Comparison of ENCODE assay signal across 8 cellular contexts in the genomic region with DNA sequence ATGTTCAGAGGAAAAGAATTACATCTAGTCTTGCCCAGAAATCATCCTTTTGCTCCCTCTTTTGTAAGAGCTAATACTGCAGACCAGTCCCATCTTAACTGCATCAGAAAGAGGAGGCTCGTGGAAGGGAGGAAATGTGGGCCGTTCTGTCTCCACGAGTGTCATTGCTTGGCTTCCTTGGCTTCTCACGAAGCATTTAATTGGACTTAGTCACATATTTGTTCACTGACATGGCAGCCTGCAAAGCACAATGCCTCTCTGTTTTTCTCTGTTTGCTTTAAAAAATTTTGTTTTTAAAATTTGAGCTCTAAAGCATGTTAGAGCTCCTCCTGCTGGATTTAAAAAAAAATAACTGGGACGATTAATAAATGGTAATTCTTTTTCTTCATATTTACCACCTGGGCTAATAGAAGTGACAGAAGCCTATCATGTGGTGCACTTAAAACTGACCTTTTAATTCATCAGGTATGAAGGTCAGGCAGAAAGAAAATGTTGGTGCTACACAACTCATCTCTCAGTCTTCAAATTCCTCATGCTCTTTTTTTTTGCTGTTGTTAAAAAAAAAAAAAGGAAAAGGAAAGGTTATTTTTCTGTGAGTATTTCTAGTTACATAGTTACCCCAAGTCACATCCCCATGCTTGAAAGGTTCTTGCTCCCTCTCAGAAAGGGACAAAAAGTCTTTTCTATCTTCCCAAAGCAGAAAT. TPM values are rescaled to one million over a fixed set of nuclear protein-coding genes. Genes with fewer than 3 reads are reported as not detected.
DNase-seq lines count a peak whose midpoint lies in the region; ATAC-seq and TF ChIP-seq lines count a peak whose summit lies in the region.

No MANE protein-coding gene starts in this region.

- peak overlapping the region; percentile 40 for H3K4me3 Mint-ChIP-seq in activated CD8-positive, alpha-beta T cell treated with anti-CD3 and anti-CD28 coated beads for 36 hours
- peak overlapping the region; percentile 62 for H3K4me3 Mint-ChIP-seq in natural killer cell

- H3K36me3 Mint-ChIP-seq in activated CD8-positive, alpha-beta T cell treated with anti-CD3 and anti-CD28 coated beads for 36 hours (ENCODE audit: low read depth): no peaks in the 10 kb centered on the region
- no peaks in the 10 kb centered on the region for H3K36me3 Mint-ChIP-seq in natural killer cell

- no peaks in the 10 kb centered on the region for H3K27me3 Mint-ChIP-seq in activated CD8-positive, alpha-beta T cell treated with anti-CD3 and anti-CD28 coated beads for 36 hours
- H3K27me3 Mint-ChIP-seq in natural killer cell (ENCODE audit: low read depth in 2 of 2): peaks cover 0 to 3% of the 10 kb centered on the region in 2 donors

- CTCF ChIA-PET in activated CD8-positive, alpha-beta T cell treated with anti-CD3 and anti-CD28 coated beads for 36 hours (lab: Charles Lee): interaction anchor here (0.8 to 7.8 kb wide), 29 partner anchors 10 to 414 kb away, joined by 3 to 41 read pairs (median 4); a partner anchor contains a TSS

- H3K27ac Mint-ChIP-seq in activated CD8-positive, alpha-beta T cell treated with anti-CD3 and anti-CD28 coated beads for 36 hours: peak overlapping the region; percentile 71
- peak overlapping the region; percentile 38 to 72 for H3K27ac Mint-ChIP-seq in natural killer cell

- intact Hi-C loops in activated CD8-positive, alpha-beta T cell treated with anti-CD3 and anti-CD28 coated beads for 36 hours (cut with micrococcal nuclease): loop anchor here (1.0 to 10.0 kb wide), 6 partner anchors 42 to 395 kb away; no protein-coding TSS in a partner anchor
- intact Hi-C loops in natural killer cell (cut with micrococcal nuclease): loop anchor here (1.0 to 2.0 kb wide), 3 partner anchors 264 to 397 kb away; no protein-coding TSS in a partner anchor

- TF ChIP-seq CTCF in GM10266 (IDR thresholded peaks at IDR 0.05; ENCODE audit: control insufficient read depth, insufficient read depth, low read depth, missing control alignments): peak; percentile 54
- TF ChIP-seq CTCF in activated CD8-positive, alpha-beta T cell treated with anti-CD3 and anti-CD28 coated beads for 36 hours (IDR thresholded peaks at IDR 0.05): peak; percentile 83
- TF ChIP-seq CTCF in natural killer cell (IDR thresholded peaks at IDR 0.05): peak; percentile 90

- H3K4me1 Mint-ChIP-seq in activated CD8-positive, alpha-beta T cell treated with anti-CD3 and anti-CD28 coated beads for 36 hours (ENCODE audit: low read depth): peaks cover 68% of the 10 kb centered on the region
- peaks cover 46 to 55% of the 10 kb centered on the region in 2 donors for H3K4me1 Mint-ChIP-seq in natural killer cell

- H3K9me3 Mint-ChIP-seq in activated CD8-positive, alpha-beta T cell treated with anti-CD3 and anti-CD28 coated beads for 36 hours: no peaks in the 10 kb centered on the region
- H3K9me3 Mint-ChIP-seq in natural killer cell: no peaks in the 10 kb centered on the region

- POLR2A ChIA-PET in activated CD8-positive, alpha-beta T cell treated with anti-CD3 and anti-CD28 coated beads for 36 hours (lab: Charles Lee): interaction anchor here (1.0 to 1.2 kb wide), 2 partner anchors 44 to 132 kb away, joined by 3 read pairs; no protein-coding TSS in a partner anchor

- peak; percentile 30 for ATAC-seq in activated CD8-positive, alpha-beta T cell treated with anti-CD3 and anti-CD28 coated beads for 36 hours
- peak; percentile 34 to 64 (median 52) for ATAC-seq in natural killer cell
- no peak for ATAC-seq in HG03045 (IDR thresholded peaks at IDR 0.05; ENCODE audit: unreplicated experiment)
- no peak for ATAC-seq in GM21786 (IDR thresholded peaks at IDR 0.05; ENCODE audit: unreplicated experiment)

- peak; percentile 78 for DNase-seq in AG08396 (ENCODE audit: low spot score)
- peak; percentile 22 for DNase-seq in GM10266 (ENCODE audit: extremely low spot score)
- DNase-seq in NCI-H2029 treated with DMSO at 0.1 percent for 48 hours (lab: John Stamatoyannopoulos, UW): peak; percentile 27
- DNase-seq in activated CD8-positive, alpha-beta T cell treated with anti-CD3 and anti-CD28 coated beads for 36 hours: peak; percentile 30
- DNase-seq in fibroblast of peridontal ligament (ENCODE audit: extremely low read depth): peak; percentile 98
- DNase-seq in natural killer cell: no peak

RNA-seq across cellular contexts. Expression of a gene that starts 21.0 kb away (rescaled TPM):
- not detected for total RNA-seq in activated CD8-positive, alpha-beta T cell treated with anti-CD3 and anti-CD28 coated beads for 36 hours
- total RNA-seq in natural killer cell: not detected

RNA-seq across cellular contexts. Expression of a gene that starts 44.3 kb away (rescaled TPM):
- total RNA-seq in activated CD8-positive, alpha-beta T cell treated with anti-CD3 and anti-CD28 coated beads for 36 hours: 10 to 100 TPM; 17.8 to 19.5 TPM
- 10 to 100 TPM; 27.9 to 35.7 (median 30.4) TPM for total RNA-seq in natural killer cell

Comparison
In these comparisons a context has a peak if more than half of its experiments do, and no peak if none do; other contexts are left out.
1. ATAC-seq: peak in activated CD8-positive, alpha-beta T cell treated with anti-CD3 and anti-CD28 coated beads for 36 hours (single experiment) and natural killer cell (3 of 3); none in HG03045 (single experiment) and GM21786 (single experiment).
2. Peak in every context shown above with its lines, with median percentiles within 50 percentile points of each other: CTCF ChIP-seq.